Comparison of ENCODE assay signal across 27 cellular contexts in the genomic region with DNA sequence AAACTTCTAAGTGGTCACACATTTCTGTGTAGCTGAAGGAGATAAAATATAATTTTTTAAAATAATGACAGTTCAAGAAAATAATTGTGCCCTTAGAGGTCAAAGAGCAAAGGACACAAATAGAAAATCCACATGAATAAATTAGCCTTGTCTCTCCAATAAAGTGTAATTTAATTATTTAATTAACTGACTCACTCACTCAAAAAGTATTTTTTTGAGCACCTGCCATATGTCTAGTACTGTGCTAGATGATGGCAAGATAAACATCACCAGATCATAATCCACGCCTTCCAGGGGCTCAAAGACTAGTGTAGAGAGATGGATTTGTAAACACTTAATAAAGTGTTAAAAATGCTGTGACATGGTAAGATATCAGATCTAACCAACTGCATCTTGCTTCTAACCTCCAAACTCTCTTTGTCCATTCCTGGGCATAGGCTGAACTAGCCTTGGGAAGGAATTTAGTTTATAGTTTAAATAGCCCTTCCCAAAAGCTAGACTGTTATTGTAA.
"Had no signal": no experiment of that assay in that cellular context is flagged by ENCODE, and none has a peak within 500 bp of the region (broad histone marks: within the 10 kb centered on the region; RNA-seq: fewer than 3 reads in every experiment).

No MANE protein-coding gene starts in this region.

- H3K9me3 ChIP-seq: esophagus muscularis mucosa, heart left ventricle, neutrophil, thoracic aorta had no signal

- H3K27ac ChIP-seq: esophagus muscularis mucosa, foreskin keratinocyte, heart left ventricle, neutrophil, skin epidermis, thoracic aorta, VCaP had no signal

- DNase-seq: activated CD4-positive, alpha-beta T cell treated with anti-CD3 and anti-CD28 coated beads for 4 hours; activated CD4-positive, alpha-beta T cell treated with anti-CD3 and anti-CD28 coated beads, Interleukin-2, amount 50 U/mL, for 4 hours; activated naive CD4-positive, alpha-beta T cell; activated T-cell treated with anti-CD3 and anti-CD28 coated beads for 4 hours; activated T-cell treated with anti-CD3 and anti-CD28 coated beads, Interleukin-2, amount 50 U/mL, for 72 hours; effector CD4-positive, alpha-beta T cell; foreskin keratinocyte; heart left ventricle; hypothalamus; immature natural killer cell; kidney; left colon; naive B cell; nephron progenitor cell; stimulated activated CD4-positive, alpha-beta T cell treated with anti-CD3 and anti-CD28 coated beads, Interleukin-12 subunit alpha, Interleukin-12 subunit beta, amount 100 ng/mL, for 4 hours; stimulated activated CD4-positive, alpha-beta T cell treated with anti-CD3 and anti-CD28 coated beads, Interleukin-4, amount 100 ng/mL, for 1 hour; stimulated activated naive CD8-positive, alpha-beta T cell treated with anti-CD3 and anti-CD28 coated beads, Interleukin-15, Interleukin-2, amounts not matched to agents 100 U/mL and 50 U/mL, for 24 hours; trophoblast cell had no signal

- H3K27me3 ChIP-seq: esophagus muscularis mucosa, foreskin keratinocyte, heart left ventricle, neutrophil had no signal

- H3K4me3 ChIP-seq: esophagus muscularis mucosa, heart left ventricle, skin epidermis, thoracic aorta had no signal

- H3K4me1 ChIP-seq: esophagus muscularis mucosa, heart left ventricle had no signal

- FAIRE-seq: bronchial epithelial cell, kidney, urothelium cell line had no signal

- H3K36me3 ChIP-seq: thoracic aorta had no signal

- ATAC-seq: activated naive CD4-positive, alpha-beta T cell treated with anti-CD3 and anti-CD28 coated beads, Interleukin-2, amount 50 U/mL, for 72 hours; activated T-cell treated with anti-CD3 and anti-CD28 coated beads, Interleukin-2, amount 50 U/mL, for 72 hours; foreskin keratinocyte; heart left ventricle; left colon; sciatic nerve; stimulated activated naive CD8-positive, alpha-beta T cell treated with anti-CD3 and anti-CD28 coated beads, Interleukin-15, Interleukin-2, amounts not matched to agents 100 U/mL and 50 U/mL, for 24 hours had no signal
